ENCODE assay signal across 18 cellular contexts in genomic region chr22:19876941-19877625, GRCh38. TPM values are rescaled to one million over a fixed set of nuclear protein-coding genes. Genes with fewer than 3 reads are reported as not detected.
DNase-seq lines count a peak whose midpoint lies in the region; ATAC-seq and TF ChIP-seq lines count a peak whose summit lies in the region.
"Had no signal": no experiment of that assay in that cellular context is flagged by ENCODE, and none has a peak within 500 bp of the region (broad histone marks: within the 10 kb centered on the region; RNA-seq: fewer than 3 reads in every experiment).

No MANE protein-coding gene starts in this region.

- no peaks in the 10 kb centered on the region for H3K9me3 ChIP-seq in right cardiac atrium (ENCODE audit: control insufficient read depth, low read length)
- H3K9me3 ChIP-seq: stomach had no signal

- POLR2A ChIA-PET in RWPE1 (lab: Yijun Ruan, JAX; ENCODE audit: low non-redundant PET), result no interaction called here

- CTCF ChIA-PET in RWPE1 (lab: Yijun Ruan, JAX), result no interaction called here

- no peak for TF ChIP-seq CTCF in RWPE1 (conservative IDR thresholded peaks at IDR 0.05; ENCODE audit: low read depth)

- H3K27ac ChIP-seq in RWPE1, result peak overlapping the region; percentile 99
- H3K27ac ChIP-seq in right cardiac atrium (ENCODE audit: low read length), result no peak overlapping the region
- H3K27ac ChIP-seq: HL-60, stomach had no signal

- no peaks in the 10 kb centered on the region for H3K4me1 Mint-ChIP-seq in stimulated activated memory B cell treated with anti-CD40 and anti-IgM and Interleukin-4, amounts not matched to agents 10 μg/mL and 1 μg/mL and 100 μg/mL, for 72 hours
- H3K4me1 Mint-ChIP-seq: central memory CD8-positive, alpha-beta T cell had no signal

- no peak for ATAC-seq in right cardiac atrium
- peak; percentile 7 for ATAC-seq in stimulated activated memory B cell treated with anti-CD40 and anti-IgM and Interleukin-4, amounts not matched to agents 10 μg/mL and 1 μg/mL and 100 μg/mL, for 72 hours

- H3K4me1 ChIP-seq in right cardiac atrium (ENCODE audit: control insufficient read depth, insufficient read depth, low read length), result no peaks in the 10 kb centered on the region

- no peaks in the 10 kb centered on the region for H3K9me3 Mint-ChIP-seq in stimulated activated memory B cell treated with anti-CD40 and anti-IgM and Interleukin-4, amounts not matched to agents 10 μg/mL and 1 μg/mL and 100 μg/mL, for 72 hours
- H3K9me3 Mint-ChIP-seq: central memory CD8-positive, alpha-beta T cell; neural crest cell had no signal

- no peak overlapping the region for H3K4me3 Mint-ChIP-seq in stimulated activated memory B cell treated with anti-CD40 and anti-IgM and Interleukin-4, amounts not matched to agents 10 μg/mL and 1 μg/mL and 100 μg/mL, for 72 hours
- H3K4me3 Mint-ChIP-seq: central memory CD8-positive, alpha-beta T cell; neural crest cell had no signal

- H3K27me3 Mint-ChIP-seq in stimulated activated memory B cell treated with anti-CD40 and anti-IgM and Interleukin-4, amounts not matched to agents 10 μg/mL and 1 μg/mL and 100 μg/mL, for 72 hours, result no peaks in the 10 kb centered on the region
- H3K27me3 Mint-ChIP-seq: central memory CD8-positive, alpha-beta T cell had no signal

- 92% methylated on average over 18 of the region's 18 CpGs for WGBS in right cardiac atrium

- H3K27me3 ChIP-seq in right cardiac atrium (ENCODE audit: control insufficient read depth, insufficient read depth), result no peaks in the 10 kb centered on the region
- H3K27me3 ChIP-seq: stomach had no signal

- intact Hi-C loops in right cardiac atrium (cut with DNase I), result no loop called here

- peak; percentile 55 for DNase-seq in activated effector memory CD4-positive, alpha-beta T cell treated with anti-CD3 and anti-CD28 coated beads, Interleukin-2, amount 50 U/mL, for 16 hours
- DNase-seq in activated effector memory CD4-positive, alpha-beta T cell treated with Interleukin-2 at 50 U/mL for 16 hours, result no peak
- DNase-seq in RWPE1 (ENCODE audit: low spot score) (no peak), right cardiac atrium (peak; percentile 10 to 51 (median 44)), RKO (ENCODE audit: low spot score) (no peak), iPS-NIHi11 (ENCODE audit: low spot score) (no peak), SHP77 (lab: John Stamatoyannopoulos, UW) (no peak)
- DNase-seq: ACHN, erythroblast, Kasumi-1, NCI-H187, NCI-H526, small intestine, stomach had no signal

- no peaks in the 10 kb centered on the region for H3K36me3 Mint-ChIP-seq in stimulated activated memory B cell treated with anti-CD40 and anti-IgM and Interleukin-4, amounts not matched to agents 10 μg/mL and 1 μg/mL and 100 μg/mL, for 72 hours

- H3K4me3 ChIP-seq in right cardiac atrium (ENCODE audit: low read length), result no peak overlapping the region
- H3K4me3 ChIP-seq: stomach had no signal

- no peak overlapping the region for H3K27ac Mint-ChIP-seq in stimulated activated memory B cell treated with anti-CD40 and anti-IgM and Interleukin-4, amounts not matched to agents 10 μg/mL and 1 μg/mL and 100 μg/mL, for 72 hours

RNA-seq across cellular contexts. Expression of gene GNB1L, which starts 22.4 kb away (rescaled TPM):
- 1 to 10 TPM; 2.8 to 4.9 (median 4.0) TPM for total RNA-seq in right cardiac atrium
- polyA plus RNA-seq in right cardiac atrium, result 2.1 TPM

RNA-seq across cellular contexts. Expression of gene RTL10, which starts 22.4 kb away (rescaled TPM):
- 1 to 10 TPM; 6.8 to 9.9 (median 8.8) TPM for total RNA-seq in right cardiac atrium
- 5.8 TPM for polyA plus RNA-seq in right cardiac atrium

Comparison
In these comparisons a context has a peak if more than half of its experiments do, and no peak if none do; other contexts are left out.
1. DNase-seq: peak in activated effector memory CD4-positive, alpha-beta T cell treated with anti-CD3 and anti-CD28 coated beads, Interleukin-2, amount 50 U/mL, for 16 hours (single experiment) and right cardiac atrium (3 of 3); none in activated effector memory CD4-positive, alpha-beta T cell treated with Interleukin-2 at 50 U/mL for 16 hours (single experiment), RWPE1 (single experiment), RKO (single experiment), iPS-NIHi11 (single experiment) and SHP77 (0 of 2).